14 cellular contexts compared by ENCODE assay signal in the genomic region with DNA sequence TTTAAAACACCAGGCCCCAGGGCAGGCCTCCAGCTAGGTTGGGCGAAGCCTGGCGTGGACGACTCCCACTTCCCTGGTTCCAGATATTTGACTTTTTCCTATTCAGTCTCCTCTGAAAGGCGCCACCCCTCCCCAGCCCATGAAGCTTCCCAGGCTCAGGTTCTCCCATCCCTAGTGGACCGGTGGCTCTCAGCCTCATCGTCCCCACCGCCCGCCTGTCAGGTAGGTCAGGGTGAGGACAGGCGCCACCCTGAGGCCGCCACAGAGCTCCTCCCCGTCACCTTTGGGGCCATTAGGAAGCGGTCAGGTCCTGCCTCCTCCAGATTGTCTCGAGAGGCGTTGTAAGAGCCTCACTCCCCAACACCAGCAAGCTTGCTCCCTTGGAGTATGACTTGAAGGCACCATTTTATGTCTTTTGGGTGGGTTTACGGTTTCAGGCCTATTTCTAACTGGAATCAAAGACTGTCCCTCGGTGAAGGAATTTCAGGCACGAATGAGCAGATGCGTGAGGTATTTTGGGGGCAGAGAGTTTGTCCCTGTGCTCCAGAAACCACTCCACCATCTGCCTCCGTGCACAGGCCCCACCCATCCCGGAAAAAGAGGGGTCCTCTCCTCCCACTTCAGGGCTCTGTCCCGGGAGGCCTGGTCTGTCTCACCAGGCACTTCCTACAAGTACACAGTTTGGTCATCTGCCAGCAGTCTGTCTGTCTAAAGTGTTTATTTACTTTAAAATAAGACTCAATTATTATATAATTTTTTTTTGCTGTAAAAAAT. TPM values are rescaled to one million over a fixed set of nuclear protein-coding genes. Genes with fewer than 3 reads are reported as not detected.
DNase-seq lines count a peak whose midpoint lies in the region; ATAC-seq and TF ChIP-seq lines count a peak whose summit lies in the region.
"Had no signal": no experiment of that assay in that cellular context is flagged by ENCODE, and none has a peak within 500 bp of the region (broad histone marks: within the 10 kb centered on the region; RNA-seq: fewer than 3 reads in every experiment).

No MANE protein-coding gene starts in this region.

- peak overlapping the region; percentile 20 for H3K4me2 ChIP-seq in hepatocyte

- H3K36me3 ChIP-seq in hepatocyte (replicated peaks; ENCODE audit: insufficient read depth, low read depth), result no peaks in the 10 kb centered on the region
- no peaks in the 10 kb centered on the region for H3K36me3 ChIP-seq in spleen
- H3K36me3 ChIP-seq: gastrocnemius medialis had no signal

- H3K27me3 ChIP-seq in hepatocyte (no peaks in the 10 kb centered on the region), spleen (replicated peaks in 1 of 7) (peaks cover 0 to 82% (median 0%) of the 10 kb centered on the region in 7 donors)
- H3K27me3 ChIP-seq: gastrocnemius medialis had no signal

- DNase-seq in HT-29 (ENCODE audit: low spot score) (peak; percentile 39), choroid plexus epithelial cell (ENCODE audit: low read depth) (peak; percentile 79), hepatocyte (ENCODE audit: low spot score) (peak; percentile 59), spleen (peak; percentile 62)
- no peak for DNase-seq in effector memory CD8-positive, alpha-beta T cell
- DNase-seq: activated CD8-positive, alpha-beta T cell treated with anti-CD3 and anti-CD28 coated beads for 36 hours; DMS153; gastrocnemius medialis; naive B cell; NCI-H524; stimulated activated CD4-positive, alpha-beta T cell treated with anti-CD3 and anti-CD28 coated beads, Interleukin-2, amount 100 ng/mL, for 24 hours had no signal

- H3K4me3 Mint-ChIP-seq in effector memory CD8-positive, alpha-beta T cell, result no peak overlapping the region
- H3K4me3 Mint-ChIP-seq in activated T-helper 17 cell treated with anti-CD3 and anti-CD28 coated beads, Interleukin-2, amount 50 U/mL, for 72 hours, result no peak overlapping the region
- H3K4me3 Mint-ChIP-seq: activated CD8-positive, alpha-beta T cell treated with anti-CD3 and anti-CD28 coated beads for 36 hours; naive B cell had no signal

- peaks cover 3% of the 10 kb centered on the region for H3K36me3 Mint-ChIP-seq in effector memory CD8-positive, alpha-beta T cell (ENCODE audit: insufficient read depth)
- no peaks in the 10 kb centered on the region for H3K36me3 Mint-ChIP-seq in activated T-helper 17 cell treated with anti-CD3 and anti-CD28 coated beads, Interleukin-2, amount 50 U/mL, for 72 hours (ENCODE audit: low read depth)

- H3K4me3 ChIP-seq in choroid plexus epithelial cell (ENCODE audit: low read depth, low read length) (no peak overlapping the region), hepatocyte (no peak overlapping the region), spleen (no peak overlapping the region)
- H3K4me3 ChIP-seq: gastrocnemius medialis had no signal

- no peaks in the 10 kb centered on the region for H4K20me1 ChIP-seq in hepatocyte (ENCODE audit: insufficient read depth, poor library complexity, severe bottlenecking)

- H3K4me1 ChIP-seq in hepatocyte (ENCODE audit: insufficient read depth) (peaks cover 8% of the 10 kb centered on the region), spleen (peaks cover 16 to 90% (median 54%) of the 10 kb centered on the region in 6 donors)

- TF ChIP-seq CTCF in choroid plexus epithelial cell (conservative IDR thresholded peaks at IDR 0.05; ENCODE audit: low read depth, low read length) (no peak), hepatocyte (IDR thresholded peaks at IDR 0.05; ENCODE audit: poor library complexity) (no peak), spleen (IDR thresholded peaks at IDR 0.05 in 8 of 11, conservative IDR thresholded peaks at IDR 0.05 in 3 of 11) (no peak)

- no peaks in the 10 kb centered on the region for H3K9me3 ChIP-seq in hepatocyte (ENCODE audit: low read depth)
- peaks cover 0 to 4% (median 0%) of the 10 kb centered on the region in 8 donors for H3K9me3 ChIP-seq in spleen
- H3K9me3 ChIP-seq: gastrocnemius medialis had no signal

- no peak for TF ChIP-seq POLR2A in spleen (IDR thresholded peaks at IDR 0.05)

- intact Hi-C loops in spleen (cut with DNase I; ENCODE audit: low total_unique reads), result no loop called here

- peaks cover 2% of the 10 kb centered on the region for H3K79me2 ChIP-seq in hepatocyte

- ATAC-seq in effector memory CD8-positive, alpha-beta T cell (replicated peaks), result no peak
- no peak for ATAC-seq in HG03159 (IDR thresholded peaks at IDR 0.05; ENCODE audit: unreplicated experiment)
- no peak for ATAC-seq in HG03045 (IDR thresholded peaks at IDR 0.05; ENCODE audit: unreplicated experiment)
- ATAC-seq in activated T-helper 17 cell treated with anti-CD3 and anti-CD28 coated beads, Interleukin-2, amount 50 U/mL, for 72 hours (replicated peaks), result no peak
- ATAC-seq: activated CD8-positive, alpha-beta T cell treated with anti-CD3 and anti-CD28 coated beads for 36 hours; gastrocnemius medialis had no signal

- no peak overlapping the region for H3K27ac Mint-ChIP-seq in effector memory CD8-positive, alpha-beta T cell
- H3K27ac Mint-ChIP-seq in activated T-helper 17 cell treated with anti-CD3 and anti-CD28 coated beads, Interleukin-2, amount 50 U/mL, for 72 hours, result no peak overlapping the region
- H3K27ac Mint-ChIP-seq: activated CD8-positive, alpha-beta T cell treated with anti-CD3 and anti-CD28 coated beads for 36 hours; naive B cell had no signal

- H2AFZ ChIP-seq in hepatocyte, result no peak overlapping the region

- WGBS in hepatocyte (ENCODE audit: low lambda C conversion rate, missing lambda C conversion rate), result 58% methylated on average over 21 of the region's 21 CpGs
- whole genome bisulfite sequencing in spleen, 5 donors, result 52 to 60% (median 58%) methylated on average over 18 to 21 of the region's 21 CpGs

- H3K27ac ChIP-seq in hepatocyte, result peak overlapping the region; percentile 8
- peak overlapping the region in 6 of 8 donors; percentile 20 to 57 (median 45) for H3K27ac ChIP-seq in spleen
- H3K27ac ChIP-seq: gastrocnemius medialis had no signal

- peaks cover 13 to 21% of the 10 kb centered on the region in 2 donors for H3K4me1 Mint-ChIP-seq in effector memory CD8-positive, alpha-beta T cell (ENCODE audit: low read depth in 2 of 2)
- H3K4me1 Mint-ChIP-seq in activated T-helper 17 cell treated with anti-CD3 and anti-CD28 coated beads, Interleukin-2, amount 50 U/mL, for 72 hours, result peaks cover 6% of the 10 kb centered on the region

- H3K9me3 Mint-ChIP-seq in effector memory CD8-positive, alpha-beta T cell, result peaks cover 3 to 6% of the 10 kb centered on the region in 2 donors
- peaks cover 4% of the 10 kb centered on the region for H3K9me3 Mint-ChIP-seq in activated T-helper 17 cell treated with anti-CD3 and anti-CD28 coated beads, Interleukin-2, amount 50 U/mL, for 72 hours

- H3K9me2 ChIP-seq in hepatocyte (replicated peaks; ENCODE audit: insufficient read depth), result no peaks in the 10 kb centered on the region

- peaks cover 68 to 88% of the 10 kb centered on the region in 2 donors for H3K27me3 Mint-ChIP-seq in effector memory CD8-positive, alpha-beta T cell
- H3K27me3 Mint-ChIP-seq in activated T-helper 17 cell treated with anti-CD3 and anti-CD28 coated beads, Interleukin-2, amount 50 U/mL, for 72 hours, result peaks cover 51% of the 10 kb centered on the region

RNA-seq across cellular contexts. Expression of a gene that starts 55.6 kb away (rescaled TPM):
- 11.3 and 12.0 TPM in 2 replicates for total RNA-seq in HT-29 (2014; rRNA removed; shearing (Covaris generic))
- 35.3 and 38.6 TPM in 2 replicates for total RNA-seq in hepatocyte
- 16.6 and 19.8 TPM in 2 replicates for polyA plus RNA-seq in hepatocyte
- 10 to 100 TPM; 22.7 to 51.1 (median 37.0) TPM for total RNA-seq in spleen
- 10 to 100 TPM in 1 of 3 donors, 1 to 10 TPM in 2; 3.6 to 13.5 (median 4.7) TPM for polyA plus RNA-seq in spleen
- 1 to 10 TPM in 1 of 2 donors, under 1 TPM in 1; 0.65 to 2.7 TPM for total RNA-seq in activated T-helper 17 cell treated with anti-CD3 and anti-CD28 coated beads, Interleukin-2, amount 50 U/mL, for 72 hours

Comparison
In these comparisons a context has a peak if more than half of its experiments do, and no peak if none do; other contexts are left out.
1. DNase-seq: peak in HT-29 (single experiment), choroid plexus epithelial cell (single experiment), hepatocyte (single experiment) and spleen (single experiment); none in effector memory CD8-positive, alpha-beta T cell (0 of 3).